ENCODE assay signal across 8 cellular contexts in genomic region chr14:34872822-34873590, GRCh38. TPM values are rescaled to one million over a fixed set of nuclear protein-coding genes. Genes with fewer than 3 reads are reported as not detected.
DNase-seq lines count a peak whose midpoint lies in the region; ATAC-seq and TF ChIP-seq lines count a peak whose summit lies in the region.

No MANE protein-coding gene starts in this region.

- H3K27ac ChIP-seq in CD4-positive, CD25-positive, alpha-beta regulatory T cell (ENCODE audit: insufficient read depth, low read length, poor library complexity, severe bottlenecking): peak overlapping the region; percentile 100
- H3K27ac ChIP-seq in SJSA1 (peak overlapping the region; percentile 95; the same call in 1 of the 2 replicates), neural cell (ENCODE audit: low read length) (no peak overlapping the region)

- H3K9ac ChIP-seq in neural cell (ENCODE audit: low read length): peak overlapping the region; percentile 64

- H3K27me3 ChIP-seq in CD4-positive, CD25-positive, alpha-beta regulatory T cell (ENCODE audit: control insufficient read depth, insufficient read depth, low read length): no peaks in the 10 kb centered on the region
- H3K27me3 ChIP-seq in SJSA1 (replicated peaks) (no peaks in the 10 kb centered on the region), neural cell (ENCODE audit: insufficient read depth, low read depth, low read length) (no peaks in the 10 kb centered on the region)

- no peak for DNase-seq in CD4-positive, CD25-positive, alpha-beta regulatory T cell
- DNase-seq in SJSA1 (ENCODE audit: low read depth in 1 of 2, low spot score in 2 of 2) (no peak), endothelial cell (ENCODE audit: low spot score) (no peak), HuH-7 (ENCODE audit: low spot score) (no peak), NCI-H748 treated with DMSO at 0.1 percent for 48 hours (lab: John Stamatoyannopoulos, UW) (no peak)

- peak; percentile 8 to 20 for ATAC-seq in CD4-positive, CD25-positive, alpha-beta regulatory T cell (ENCODE audit: low read depth in 2 of 2)
- ATAC-seq in GM18867 (IDR thresholded peaks at IDR 0.05; ENCODE audit: unreplicated experiment) (peak; percentile 9), HG03439 (IDR thresholded peaks at IDR 0.05; ENCODE audit: unreplicated experiment) (peak; percentile 7)

- H3K9me2 ChIP-seq in neural cell (ENCODE audit: insufficient read depth, low read length): no peaks in the 10 kb centered on the region

- TF ChIP-seq EP300 in neural cell (conservative IDR thresholded peaks at IDR 0.05; ENCODE audit: poor library complexity, severe bottlenecking): no peak

- TF ChIP-seq CTCF in endothelial cell (IDR thresholded peaks at IDR 0.05; ENCODE audit: unreplicated experiment): no peak
- no peak for TF ChIP-seq CTCF in neural cell (IDR thresholded peaks at IDR 0.05; ENCODE audit: poor library complexity, severe bottlenecking)

- peaks cover 41% of the 10 kb centered on the region for H3K4me1 ChIP-seq in CD4-positive, CD25-positive, alpha-beta regulatory T cell (ENCODE audit: control insufficient read depth, insufficient read depth, low read length, poor library complexity, severe bottlenecking)
- 0 out of 2 replicates have a peak, but pooled peaks cover 4% of the 10 kb centered on the region for H3K4me1 ChIP-seq in SJSA1 (replicated peaks)

- no peaks in the 10 kb centered on the region for H4K20me1 ChIP-seq in neural cell (ENCODE audit: insufficient read depth)

- H3K9me3 ChIP-seq in CD4-positive, CD25-positive, alpha-beta regulatory T cell (ENCODE audit: control insufficient read depth in 2 of 2, low read length in 2 of 2): no peaks in the 10 kb centered on the region
- H3K9me3 ChIP-seq in SJSA1 (replicated peaks) (peaks cover 3% of the 10 kb centered on the region; the same call in 1 of the 2 replicates), neural cell (ENCODE audit: low read length) (no peaks in the 10 kb centered on the region)

- H2AFZ ChIP-seq in neural cell (ENCODE audit: low read depth, low read length): no peak overlapping the region

- peaks cover 16 to 67% (median 43%) of the 10 kb centered on the region in 4 donors for H3K4me1 Mint-ChIP-seq in CD4-positive, CD25-positive, alpha-beta regulatory T cell
- H3K4me1 Mint-ChIP-seq in endothelial cell (ENCODE audit: unreplicated experiment): peaks cover 12% of the 10 kb centered on the region

- peaks cover 33% of the 10 kb centered on the region for H3K79me2 ChIP-seq in neural cell (replicated peaks; ENCODE audit: insufficient read depth, low read length)

- H3K36me3 ChIP-seq in CD4-positive, CD25-positive, alpha-beta regulatory T cell (ENCODE audit: control insufficient read depth, insufficient read depth, low read length): peaks cover 10% of the 10 kb centered on the region
- H3K36me3 ChIP-seq in SJSA1 (peaks cover 36% of the 10 kb centered on the region), neural cell (ENCODE audit: insufficient read depth, low read length) (no peaks in the 10 kb centered on the region)

- H3K4me2 ChIP-seq in neural cell (ENCODE audit: low read length): peak overlapping the region; percentile 58

- H3K27ac Mint-ChIP-seq in CD4-positive, CD25-positive, alpha-beta regulatory T cell: peak overlapping the region; percentile 93 to 97 (median 97)
- peak overlapping the region; percentile 92 for H3K27ac Mint-ChIP-seq in endothelial cell (ENCODE audit: unreplicated experiment)

- no peak for TF ChIP-seq RAD21 in neural cell (conservative IDR thresholded peaks at IDR 0.05)

- peaks cover 4% of the 10 kb centered on the region for H3K36me3 Mint-ChIP-seq in CD4-positive, CD25-positive, alpha-beta regulatory T cell
- peaks cover 4% of the 10 kb centered on the region for H3K36me3 Mint-ChIP-seq in endothelial cell (ENCODE audit: low read depth, unreplicated experiment)

- H3F3A ChIP-seq in neural cell (ENCODE audit: insufficient read depth, low read length, poor library complexity, severe bottlenecking): peaks cover 6% of the 10 kb centered on the region

- H3K4me3 Mint-ChIP-seq in CD4-positive, CD25-positive, alpha-beta regulatory T cell: peak overlapping the region; percentile 93 to 95 (median 94)
- peak overlapping the region; percentile 97 for H3K4me3 Mint-ChIP-seq in endothelial cell (ENCODE audit: unreplicated experiment)

- H3K4me3 ChIP-seq in CD4-positive, CD25-positive, alpha-beta regulatory T cell (ENCODE audit: low read depth, low read length): peak overlapping the region; percentile 97
- H3K4me3 ChIP-seq in SJSA1 (peak overlapping the region; percentile 96), neural cell (ENCODE audit: low read length) (peak overlapping the region; percentile 92)

- no peaks in the 10 kb centered on the region for H3K27me3 Mint-ChIP-seq in CD4-positive, CD25-positive, alpha-beta regulatory T cell
- peaks cover 9% of the 10 kb centered on the region for H3K27me3 Mint-ChIP-seq in endothelial cell (ENCODE audit: unreplicated experiment)

- no peaks in the 10 kb centered on the region for H3K9me3 Mint-ChIP-seq in CD4-positive, CD25-positive, alpha-beta regulatory T cell
- no peaks in the 10 kb centered on the region for H3K9me3 Mint-ChIP-seq in endothelial cell (ENCODE audit: unreplicated experiment)

TF ChIP-seq in neural cell, 6 proteins besides CTCF, POLR2A, EP300 and RAD21:
- TF ChIP-seq MXI1 (conservative IDR thresholded peaks at IDR 0.05; ENCODE audit: poor library complexity, severe bottlenecking) (peak; percentile 97), TAF1 (IDR thresholded peaks at IDR 0.05; ENCODE audit: low read depth) (no peak)

RNA-seq across cellular contexts. Expression of gene BAZ1A, which starts 2.2 kb away (rescaled TPM):
- total RNA-seq in CD4-positive, CD25-positive, alpha-beta regulatory T cell: 55.1 TPM
- 10 to 100 TPM in 2 of 4 donors, 1 to 10 TPM in 2; 9.4 to 12.1 (median 10.1) TPM for polyA plus RNA-seq in CD4-positive, CD25-positive, alpha-beta regulatory T cell
- total RNA-seq in SJSA1 (2014; rRNA removed; shearing (Covaris generic)): 34.3 and 38.5 TPM in 2 replicates
- 27.2 TPM for total RNA-seq in endothelial cell (ENCODE audit: unreplicated experiment)
- 10.4 and 18.1 TPM in 2 replicates for polyA plus RNA-seq in neural cell
- polyA minus RNA-seq in neural cell: 29.8 and 38.0 TPM in 2 replicates
